In the genomic region with DNA sequence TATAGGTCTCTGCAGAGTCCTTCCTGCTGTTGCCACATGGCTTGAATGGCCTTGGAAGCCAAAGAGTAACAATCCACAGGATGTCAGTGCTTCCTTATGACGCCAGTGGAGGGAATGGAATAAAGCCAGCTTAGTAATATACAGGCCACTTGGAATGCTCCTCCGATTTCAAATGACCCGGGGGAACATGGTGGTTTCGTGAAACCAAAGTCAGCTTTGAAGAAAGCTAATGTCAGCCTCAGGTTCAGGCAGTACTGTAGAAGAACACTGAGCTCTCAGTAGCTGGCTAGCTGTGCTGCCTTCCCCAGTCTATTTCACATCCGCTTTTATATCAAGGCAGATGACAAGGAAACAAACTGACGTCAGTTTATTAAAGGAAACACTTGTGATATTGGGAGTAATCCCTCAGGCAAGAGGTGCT, we compare ENCODE assay signal across 11 cellular contexts.
DNase-seq lines count a peak whose midpoint lies in the region; ATAC-seq lines count a peak whose summit lies in the region.
"Had no signal": no experiment of that assay in that cellular context is flagged by ENCODE, and none has a peak within 500 bp of the region (broad histone marks: within the 10 kb centered on the region; RNA-seq: fewer than 3 reads in every experiment).

No MANE protein-coding gene starts in this region.

- H3K4ac ChIP-seq in mesendoderm (ENCODE audit: low read depth, low read length): no peak overlapping the region

- no peak overlapping the region for H3K23ac ChIP-seq in mesendoderm (ENCODE audit: low read length)

- H4K8ac ChIP-seq in mesendoderm (ENCODE audit: low read depth, low read length): no peak overlapping the region

- no peak overlapping the region for H3K18ac ChIP-seq in mesendoderm (ENCODE audit: low read length)

- intact Hi-C loops in Right ventricle myocardium superior (cut with DNase I): no loop called here

- peak; percentile 93 for DNase-seq in H4 (ENCODE audit: low spot score)
- DNase-seq in astrocyte of the hippocampus (ENCODE audit: low read depth, low spot score): peak; percentile 60
- DNase-seq in Right ventricle myocardium superior: no peak
- DNase-seq in skeletal muscle cell (ENCODE audit: low read depth): peak; percentile 89
- DNase-seq in mesendoderm: no peak
- no peak for DNase-seq in activated T-cell treated with anti-CD3 and anti-CD28 coated beads for 4 hours
- DNase-seq in OCI-M1 (lab: John Stamatoyannopoulos, UW): no peak
- DNase-seq: activated T-cell treated with anti-CD3 and anti-CD28 coated beads, Interleukin-2, amount 50 U/mL, for 4 hours; NCI-H526 treated with DMSO at 0.1 percent for 48 hours had no signal

- H3K4me2 ChIP-seq in mesendoderm (ENCODE audit: low read length): no peak overlapping the region

- no peak overlapping the region for H2AK5ac ChIP-seq in mesendoderm (ENCODE audit: low read length)

- peak; percentile 67 for ATAC-seq in Right ventricle myocardium superior (ENCODE audit: poor library complexity)
- ATAC-seq in HG02885 (IDR thresholded peaks at IDR 0.05; ENCODE audit: poor library complexity, unreplicated experiment): no peak
- ATAC-seq: activated T-cell treated with anti-CD3 and anti-CD28 coated beads, Interleukin-2, amount 50 U/mL, for 4 hours had no signal

- H3K27me3 ChIP-seq in mesendoderm (ENCODE audit: insufficient read depth, low read length, poor library complexity): no peaks in the 10 kb centered on the region

- no peak overlapping the region for H2BK120ac ChIP-seq in mesendoderm (ENCODE audit: low read depth, low read length)

- H3K9ac ChIP-seq in mesendoderm (ENCODE audit: low read length): no peak overlapping the region

- no peak overlapping the region for H2BK5ac ChIP-seq in mesendoderm (ENCODE audit: low read length)

- no peak overlapping the region for H4K5ac ChIP-seq in mesendoderm (ENCODE audit: low read length)

- no peak overlapping the region for H3K4me3 ChIP-seq in skeletal muscle cell (ENCODE audit: low read depth, low read length)
- no peak overlapping the region for H3K4me3 ChIP-seq in mesendoderm (ENCODE audit: low read length)
- H3K4me3 ChIP-seq: coronary artery had no signal

- no peak overlapping the region for H3K27ac ChIP-seq in mesendoderm (ENCODE audit: low read depth, low read length)

- WGBS in mesendoderm (ENCODE audit: extremely low coverage, insufficient coverage, low lambda C conversion rate): no CpG with 5 or more reads among the region's 6 CpGs

- peaks cover 44% of the 10 kb centered on the region for H3K79me2 ChIP-seq in mesendoderm (ENCODE audit: control insufficient read depth, insufficient read depth, low read length)

- H3K4me1 ChIP-seq in mesendoderm (ENCODE audit: control insufficient read depth, low read depth, low read length): no peaks in the 10 kb centered on the region

- no peak overlapping the region for H3K56ac ChIP-seq in mesendoderm (ENCODE audit: low read length)

- peaks cover 21% of the 10 kb centered on the region for H3K79me1 ChIP-seq in mesendoderm (ENCODE audit: low read length)

- no peaks in the 10 kb centered on the region for H3K36me3 ChIP-seq in mesendoderm (ENCODE audit: control insufficient read depth, insufficient read depth, low read length)

- no peak overlapping the region for H2BK15ac ChIP-seq in mesendoderm (replicated peaks; ENCODE audit: low read depth)

Comparison
In these comparisons a context has a peak if more than half of its experiments do, and no peak if none do; other contexts are left out.
1. DNase-seq: peak in H4 (single experiment), astrocyte of the hippocampus (single experiment) and skeletal muscle cell (single experiment); none in Right ventricle myocardium superior (single experiment), mesendoderm (single experiment), activated T-cell treated with anti-CD3 and anti-CD28 coated beads for 4 hours (single experiment) and OCI-M1 (single experiment).